In the genomic region with DNA sequence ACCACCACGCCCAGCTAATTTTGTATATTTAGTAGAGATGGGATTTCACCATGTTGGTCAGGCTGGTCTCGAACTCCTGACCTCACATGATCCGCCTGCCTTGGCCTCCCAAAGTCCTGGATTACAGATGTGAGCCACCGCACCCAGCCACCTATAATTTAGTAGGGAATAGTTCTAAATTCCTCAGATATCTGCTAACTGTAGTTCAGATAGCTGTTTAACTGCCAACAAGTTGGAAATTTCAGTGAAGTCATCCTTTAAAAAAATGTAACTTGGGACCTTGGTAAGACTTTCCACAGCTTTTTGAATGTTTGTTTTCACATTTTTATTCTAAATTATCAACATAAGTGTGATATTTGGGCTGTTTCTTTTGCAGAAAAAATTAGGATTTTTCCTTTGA, we compare ENCODE assay signal across 27 cellular contexts. TPM values are rescaled to one million over a fixed set of nuclear protein-coding genes. Genes with fewer than 3 reads are reported as not detected.
DNase-seq lines count a peak whose midpoint lies in the region; ATAC-seq and TF ChIP-seq lines count a peak whose summit lies in the region.
"Had no signal": no experiment of that assay in that cellular context is flagged by ENCODE, and none has a peak within 500 bp of the region (broad histone marks: within the 10 kb centered on the region; RNA-seq: fewer than 3 reads in every experiment).

No MANE protein-coding gene starts in this region.

- no peak overlapping the region for H3K4me3 Mint-ChIP-seq in activated naive CD8-positive, alpha-beta T cell treated with anti-CD3 and anti-CD28 coated beads, Interleukin-2, amount 50 U/mL, for 24 hours
- H3K4me3 Mint-ChIP-seq in activated naive CD8-positive, alpha-beta T cell treated with anti-CD3 and anti-CD28 coated beads for 36 hours = no peak overlapping the region
- H3K4me3 Mint-ChIP-seq in WTC11 = no peak overlapping the region
- no peak overlapping the region for H3K4me3 Mint-ChIP-seq in stimulated activated naive B cell treated with anti-CD40 and anti-IgM and Interleukin-4, amounts not matched to agents 10 μg/mL and 1 μg/mL and 100 μg/mL, for 72 hours
- H3K4me3 Mint-ChIP-seq: activated CD8-positive, alpha-beta T cell treated with anti-CD3 and anti-CD28 coated beads for 36 hours; naive thymus-derived CD8-positive, alpha-beta T cell; T-helper 1 cell treated with Interleukin-12 subunit alpha and Interleukin-12 subunit beta and Interleukin-4 antibody, amounts not matched to agents 30 μg/mL and 1 μg/mL, for 36 hours had no signal

- no peak for ATAC-seq in activated naive CD8-positive, alpha-beta T cell treated with anti-CD3 and anti-CD28 coated beads, Interleukin-2, amount 50 U/mL, for 24 hours
- ATAC-seq in WTC11 (no peak), GM21825 (IDR thresholded peaks at IDR 0.05; ENCODE audit: unreplicated experiment) (no peak), HG03521 (IDR thresholded peaks at IDR 0.05; ENCODE audit: unreplicated experiment) (no peak)
- ATAC-seq in stimulated activated naive B cell treated with anti-CD40 and anti-IgM and Interleukin-4, amounts not matched to agents 10 μg/mL and 1 μg/mL and 100 μg/mL, for 72 hours (replicated peaks) = no peak
- ATAC-seq: A549; activated CD4-positive, CD25-positive, alpha-beta regulatory T cell treated with anti-CD3 and anti-CD28 coated beads, Interleukin-2, amount 50 U/mL, for 24 hours; activated CD8-positive, alpha-beta T cell treated with anti-CD3 and anti-CD28 coated beads for 36 hours; esophagus mucosa; HCT116; naive thymus-derived CD8-positive, alpha-beta T cell had no signal

- CTCF ChIA-PET in WTC11 (lab: Charles Lee) = no interaction called here

- no peaks in the 10 kb centered on the region for H3K27me3 Mint-ChIP-seq in activated naive CD8-positive, alpha-beta T cell treated with anti-CD3 and anti-CD28 coated beads, Interleukin-2, amount 50 U/mL, for 24 hours
- no peaks in the 10 kb centered on the region for H3K27me3 Mint-ChIP-seq in activated naive CD8-positive, alpha-beta T cell treated with anti-CD3 and anti-CD28 coated beads for 36 hours
- H3K27me3 Mint-ChIP-seq in WTC11 (ENCODE audit: low read depth) = no peaks in the 10 kb centered on the region
- H3K27me3 Mint-ChIP-seq in stimulated activated naive B cell treated with anti-CD40 and anti-IgM and Interleukin-4, amounts not matched to agents 10 μg/mL and 1 μg/mL and 100 μg/mL, for 72 hours = no peaks in the 10 kb centered on the region
- H3K27me3 Mint-ChIP-seq: activated CD8-positive, alpha-beta T cell treated with anti-CD3 and anti-CD28 coated beads for 36 hours; naive thymus-derived CD8-positive, alpha-beta T cell had no signal

- peaks cover 48% of the 10 kb centered on the region for H3K36me3 Mint-ChIP-seq in activated naive CD8-positive, alpha-beta T cell treated with anti-CD3 and anti-CD28 coated beads, Interleukin-2, amount 50 U/mL, for 24 hours (ENCODE audit: low read depth)
- H3K36me3 Mint-ChIP-seq in activated naive CD8-positive, alpha-beta T cell treated with anti-CD3 and anti-CD28 coated beads for 36 hours = peaks cover 13% of the 10 kb centered on the region
- H3K36me3 Mint-ChIP-seq in WTC11 = peaks cover 48% of the 10 kb centered on the region
- H3K36me3 Mint-ChIP-seq in stimulated activated naive B cell treated with anti-CD40 and anti-IgM and Interleukin-4, amounts not matched to agents 10 μg/mL and 1 μg/mL and 100 μg/mL, for 72 hours = peaks cover 42 to 52% of the 10 kb centered on the region in 2 donors

- no peak for TF ChIP-seq CTCF in WTC11 (IDR thresholded peaks at IDR 0.05)

- no peaks in the 10 kb centered on the region for H3K9me3 Mint-ChIP-seq in activated naive CD8-positive, alpha-beta T cell treated with anti-CD3 and anti-CD28 coated beads, Interleukin-2, amount 50 U/mL, for 24 hours
- H3K9me3 Mint-ChIP-seq in activated naive CD8-positive, alpha-beta T cell treated with anti-CD3 and anti-CD28 coated beads for 36 hours = no peaks in the 10 kb centered on the region
- H3K9me3 Mint-ChIP-seq in WTC11 = no peaks in the 10 kb centered on the region
- no peaks in the 10 kb centered on the region for H3K9me3 Mint-ChIP-seq in stimulated activated naive B cell treated with anti-CD40 and anti-IgM and Interleukin-4, amounts not matched to agents 10 μg/mL and 1 μg/mL and 100 μg/mL, for 72 hours
- H3K9me3 Mint-ChIP-seq: activated CD8-positive, alpha-beta T cell treated with anti-CD3 and anti-CD28 coated beads for 36 hours; naive thymus-derived CD8-positive, alpha-beta T cell; T-helper 1 cell treated with Interleukin-12 subunit alpha and Interleukin-12 subunit beta and Interleukin-4 antibody, amounts not matched to agents 30 μg/mL and 1 μg/mL, for 36 hours had no signal

- peak overlapping the region; percentile 22 for H3K27ac Mint-ChIP-seq in activated naive CD8-positive, alpha-beta T cell treated with anti-CD3 and anti-CD28 coated beads, Interleukin-2, amount 50 U/mL, for 24 hours
- no peak overlapping the region for H3K27ac Mint-ChIP-seq in activated naive CD8-positive, alpha-beta T cell treated with anti-CD3 and anti-CD28 coated beads for 36 hours
- H3K27ac Mint-ChIP-seq in WTC11 = peak overlapping the region; percentile 82; the same call in 1 of the 2 replicates
- H3K27ac Mint-ChIP-seq in stimulated activated naive B cell treated with anti-CD40 and anti-IgM and Interleukin-4, amounts not matched to agents 10 μg/mL and 1 μg/mL and 100 μg/mL, for 72 hours = peak overlapping the region; percentile 75
- H3K27ac Mint-ChIP-seq: activated CD8-positive, alpha-beta T cell treated with anti-CD3 and anti-CD28 coated beads for 36 hours; T-helper 1 cell treated with Interleukin-12 subunit alpha and Interleukin-12 subunit beta and Interleukin-4 antibody, amounts not matched to agents 30 μg/mL and 1 μg/mL, for 36 hours had no signal

- DNase-seq in activated naive CD8-positive, alpha-beta T cell treated with anti-CD3 and anti-CD28 coated beads, Interleukin-2, amount 50 U/mL, for 24 hours = no peak
- no peak for DNase-seq in activated naive CD8-positive, alpha-beta T cell treated with anti-CD3 and anti-CD28 coated beads for 36 hours
- no peak for DNase-seq in WTC11 (ENCODE audit: low spot score)
- peak; percentile 43 for DNase-seq in fibroblast of peridontal ligament (ENCODE audit: extremely low read depth)
- DNase-seq in stimulated activated naive B cell treated with anti-CD40 and anti-IgM and Interleukin-4, amounts not matched to agents 10 μg/mL and 1 μg/mL and 100 μg/mL, for 72 hours = no peak
- DNase-seq in NCI-H2081 (lab: John Stamatoyannopoulos, UW) = no peak
- DNase-seq: activated CD8-positive, alpha-beta T cell treated with anti-CD3 and anti-CD28 coated beads for 36 hours; activated effector memory CD4-positive, alpha-beta T cell treated with anti-CD3 and anti-CD28 coated beads, Interleukin-2, amount 50 U/mL, for 16 hours; activated T-cell treated with anti-CD3 and anti-CD28 coated beads for 4 hours; amniotic stem cell; C1 segment of cervical spinal cord; Calu3; cortex of kidney; islet precursor cell; Kasumi-1; left ventricle myocardium inferior; midbrain; naive thymus-derived CD8-positive, alpha-beta T cell; RPMI8226; tibial artery had no signal

- POLR2A ChIA-PET in WTC11 (lab: Charles Lee) = interaction anchor here (0.6 kb wide), 1 partner anchor 67 kb away, joined by 3 read pairs; no protein-coding TSS in a partner anchor

- H3K4me1 Mint-ChIP-seq in activated naive CD8-positive, alpha-beta T cell treated with anti-CD3 and anti-CD28 coated beads, Interleukin-2, amount 50 U/mL, for 24 hours = peaks cover 17% of the 10 kb centered on the region
- peaks cover 10% of the 10 kb centered on the region for H3K4me1 Mint-ChIP-seq in activated naive CD8-positive, alpha-beta T cell treated with anti-CD3 and anti-CD28 coated beads for 36 hours
- H3K4me1 Mint-ChIP-seq in WTC11 = peaks cover 9% of the 10 kb centered on the region
- peaks cover 17 to 41% of the 10 kb centered on the region in 2 donors for H3K4me1 Mint-ChIP-seq in stimulated activated naive B cell treated with anti-CD40 and anti-IgM and Interleukin-4, amounts not matched to agents 10 μg/mL and 1 μg/mL and 100 μg/mL, for 72 hours

TF ChIP-seq in WTC11, 78 proteins besides CTCF, POLR2A, EP300 and RAD21 (continues in another document):
- TF ChIP-seq, protein P1, sequence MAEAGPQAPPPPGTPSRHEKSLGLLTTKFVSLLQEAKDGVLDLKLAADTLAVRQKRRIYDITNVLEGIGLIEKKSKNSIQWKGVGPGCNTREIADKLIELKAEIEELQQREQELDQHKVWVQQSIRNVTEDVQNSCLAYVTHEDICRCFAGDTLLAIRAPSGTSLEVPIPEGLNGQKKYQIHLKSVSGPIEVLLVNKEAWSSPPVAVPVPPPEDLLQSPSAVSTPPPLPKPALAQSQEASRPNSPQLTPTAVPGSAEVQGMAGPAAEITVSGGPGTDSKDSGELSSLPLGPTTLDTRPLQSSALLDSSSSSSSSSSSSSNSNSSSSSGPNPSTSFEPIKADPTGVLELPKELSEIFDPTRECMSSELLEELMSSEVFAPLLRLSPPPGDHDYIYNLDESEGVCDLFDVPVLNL (CRISPR knock-in tag; IDR thresholded peaks at IDR 0.05; ENCODE audit: borderline replicate concordance, low read depth) = no peak
- TF ChIP-seq TEAD1 (CRISPR knock-in tag; IDR thresholded peaks at IDR 0.05) (no peak), ZNF138 (CRISPR knock-in tag; conservative IDR thresholded peaks at IDR 0.05) (no peak), ZNF423 (CRISPR knock-in tag; IDR thresholded peaks at IDR 0.05) (no peak), ZNF219 (CRISPR knock-in tag; IDR thresholded peaks at IDR 0.05; ENCODE audit: borderline replicate concordance) (no peak)
- TF ChIP-seq, protein P2, sequence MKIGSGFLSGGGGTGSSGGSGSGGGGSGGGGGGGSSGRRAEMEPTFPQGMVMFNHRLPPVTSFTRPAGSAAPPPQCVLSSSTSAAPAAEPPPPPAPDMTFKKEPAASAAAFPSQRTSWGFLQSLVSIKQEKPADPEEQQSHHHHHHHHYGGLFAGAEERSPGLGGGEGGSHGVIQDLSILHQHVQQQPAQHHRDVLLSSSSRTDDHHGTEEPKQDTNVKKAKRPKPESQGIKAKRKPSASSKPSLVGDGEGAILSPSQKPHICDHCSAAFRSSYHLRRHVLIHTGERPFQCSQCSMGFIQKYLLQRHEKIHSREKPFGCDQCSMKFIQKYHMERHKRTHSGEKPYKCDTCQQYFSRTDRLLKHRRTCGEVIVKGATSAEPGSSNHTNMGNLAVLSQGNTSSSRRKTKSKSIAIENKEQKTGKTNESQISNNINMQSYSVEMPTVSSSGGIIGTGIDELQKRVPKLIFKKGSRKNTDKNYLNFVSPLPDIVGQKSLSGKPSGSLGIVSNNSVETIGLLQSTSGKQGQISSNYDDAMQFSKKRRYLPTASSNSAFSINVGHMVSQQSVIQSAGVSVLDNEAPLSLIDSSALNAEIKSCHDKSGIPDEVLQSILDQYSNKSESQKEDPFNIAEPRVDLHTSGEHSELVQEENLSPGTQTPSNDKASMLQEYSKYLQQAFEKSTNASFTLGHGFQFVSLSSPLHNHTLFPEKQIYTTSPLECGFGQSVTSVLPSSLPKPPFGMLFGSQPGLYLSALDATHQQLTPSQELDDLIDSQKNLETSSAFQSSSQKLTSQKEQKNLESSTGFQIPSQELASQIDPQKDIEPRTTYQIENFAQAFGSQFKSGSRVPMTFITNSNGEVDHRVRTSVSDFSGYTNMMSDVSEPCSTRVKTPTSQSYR (CRISPR knock-in tag; IDR thresholded peaks at IDR 0.05) = no peak

RNA-seq across cellular contexts. Expression of a gene that starts 34.1 kb away (rescaled TPM):
- 10 to 100 TPM; 48.6 to 51.9 TPM for total RNA-seq in activated naive CD8-positive, alpha-beta T cell treated with anti-CD3 and anti-CD28 coated beads for 36 hours
- 56.4 to 63.7 TPM (median 59.4 TPM) in 3 replicates for total RNA-seq in WTC11 (2021)
